26 cellular contexts compared by ENCODE assay signal in the genomic region with DNA sequence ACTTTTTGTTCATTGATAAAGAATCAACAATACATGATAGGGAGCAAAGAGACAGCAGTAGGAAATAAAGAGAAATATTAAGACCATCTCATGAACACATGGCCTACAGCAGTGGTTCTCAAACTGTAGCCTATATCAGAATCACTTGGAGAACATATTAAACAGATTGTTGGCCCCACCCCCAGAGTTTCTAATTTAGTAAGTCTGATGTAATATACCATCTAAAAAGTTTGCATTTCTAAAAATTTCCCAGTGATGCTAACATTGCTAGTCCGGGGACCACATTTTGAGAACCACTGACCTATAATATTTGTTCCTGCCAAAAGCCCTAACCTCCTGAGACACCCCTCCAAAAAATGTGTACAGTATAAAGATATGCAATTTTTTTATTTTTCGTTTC.
"Had no signal": no experiment of that assay in that cellular context is flagged by ENCODE, and none has a peak within 500 bp of the region (broad histone marks: within the 10 kb centered on the region; RNA-seq: fewer than 3 reads in every experiment).

No MANE protein-coding gene starts in this region.

- DNase-seq: islet precursor cell; left ventricle myocardium inferior; mesendoderm; midbrain; mucosa of descending colon; naive thymus-derived CD4-positive, alpha-beta T cell; nephron progenitor cell; occipital lobe; ovary; right lobe of liver; stimulated activated CD4-positive, alpha-beta T cell treated with anti-CD3 and anti-CD28 coated beads, Interleukin-1b, Interleukin-23, amount 100 ng/mL, for 48 hours; stimulated activated CD4-positive, alpha-beta T cell treated with anti-CD3 and anti-CD28 coated beads, Interleukin-2, amount 100 ng/mL, for 48 hours; stimulated activated CD4-positive, alpha-beta T cell treated with anti-CD3 and anti-CD28 coated beads, Interleukin-4, amount 100 ng/mL, for 4 hours; stimulated activated CD8-positive, alpha-beta memory T cell treated with anti-CD3 and anti-CD28 coated beads, Interleukin-4, amount 100 ng/mL, for 48 hours; stimulated activated naive CD4-positive, alpha-beta T cell treated with Interleukin-2 at 50 U/mL for 16 hours; stimulated activated naive CD8-positive, alpha-beta T cell treated with anti-CD3 and anti-CD28 coated beads, Interleukin-15, amount 100 ng/mL, for 72 hours; substantia nigra; uterus had no signal

- H3K27ac ChIP-seq: hepatocyte, left ventricle myocardium inferior, neural progenitor cell, neutrophil, ovary, right atrium auricular region, right lobe of liver, tibial nerve, uterus had no signal

- H3K79me2 ChIP-seq: hepatocyte had no signal

- ATAC-seq: mucosa of descending colon; naive thymus-derived CD4-positive, alpha-beta T cell; right lobe of liver; stimulated activated memory B cell treated with anti-CD40 and anti-IgM and Interleukin-4, amounts not matched to agents 10 μg/mL and 1 μg/mL and 100 μg/mL, for 72 hours; stimulated activated naive CD8-positive, alpha-beta T cell treated with anti-CD3 and anti-CD28 coated beads, Interleukin-15, amount 100 ng/mL, for 72 hours had no signal

- H3K9me3 ChIP-seq: left ventricle myocardium inferior, mucosa of descending colon, neutrophil, ovary, right atrium auricular region, right lobe of liver, tibial nerve, uterus had no signal

- H3K4me1 ChIP-seq: left ventricle myocardium inferior, neural progenitor cell, right atrium auricular region, right lobe of liver, tibial nerve, uterus had no signal

- H3K4me2 ChIP-seq: hepatocyte, neural progenitor cell, smooth muscle cell had no signal

- H3K27me3 ChIP-seq: hepatocyte, neural progenitor cell, neutrophil, ovary, right atrium auricular region, right lobe of liver, tibial nerve, uterus had no signal

- H3K36me3 ChIP-seq: left ventricle myocardium inferior, neural progenitor cell, neutrophil, ovary, right atrium auricular region, right lobe of liver, tibial nerve, uterus had no signal

- H3K9ac ChIP-seq: neural progenitor cell had no signal

- H3K4me3 ChIP-seq: hepatocyte, left ventricle myocardium inferior, lung, mucosa of descending colon, neural progenitor cell, ovary, right atrium auricular region, right lobe of liver, smooth muscle cell, tibial nerve, uterus had no signal

- H2AFZ ChIP-seq: neural progenitor cell had no signal
